26 cellular contexts compared by ENCODE assay signal in genomic region chr2:129791651-129792050, GRCh38.
"Had no signal": no experiment of that assay in that cellular context is flagged by ENCODE, and none has a peak within 500 bp of the region (broad histone marks: within the 10 kb centered on the region; RNA-seq: fewer than 3 reads in every experiment).

No MANE protein-coding gene starts in this region.

- H3K27me3 ChIP-seq: colonic mucosa had no signal

- H3K27ac Mint-ChIP-seq: activated B cell treated with CpG ODN at 0.5 μM for 24 hours; activated CD8-positive, alpha-beta T cell treated with anti-CD3 and anti-CD28 coated beads for 36 hours; activated naive CD8-positive, alpha-beta T cell; activated T-helper 17 cell treated with anti-CD3 and anti-CD28 coated beads, Interleukin-2, amount 50 U/mL, for 72 hours; T-helper 17 cell; T-helper 2 cell treated with Interferon-gamma antibody and Interleukin-4, amounts not matched to agents 5 μg/mL and 100 μg/mL, for 36 hours had no signal

- H3K27me3 Mint-ChIP-seq: activated naive CD8-positive, alpha-beta T cell had no signal

- H3K4me3 Mint-ChIP-seq: activated B cell treated with CpG ODN at 0.5 μM for 24 hours; activated CD8-positive, alpha-beta T cell treated with anti-CD3 and anti-CD28 coated beads for 36 hours; activated naive CD8-positive, alpha-beta T cell; activated T-cell treated with anti-CD3 and anti-CD28 coated beads, Interleukin-2, amount 50 U/mL, for 4 hours; activated T-helper 17 cell treated with anti-CD3 and anti-CD28 coated beads, Interleukin-2, amount 50 U/mL, for 72 hours; T-helper 17 cell; T-helper 2 cell treated with Interferon-gamma antibody and Interleukin-4, amounts not matched to agents 5 μg/mL and 100 μg/mL, for 36 hours had no signal

- H3K4me1 ChIP-seq: colonic mucosa had no signal

- H3K4me3 ChIP-seq: colonic mucosa had no signal

- H3K36me3 ChIP-seq: colonic mucosa, WERI-Rb-1 had no signal

- H3K27ac ChIP-seq: colonic mucosa, epithelial cell of prostate, WERI-Rb-1 had no signal

- DNase-seq: activated B cell treated with CpG ODN at 0.5 μM for 24 hours; activated CD4-positive, alpha-beta T cell treated with anti-CD3 and anti-CD28 coated beads for 48 hours; activated CD4-positive, alpha-beta T cell treated with anti-CD3 and anti-CD28 coated beads, Interleukin-2, amount 50 U/mL, for 1 hour; activated CD4-positive, alpha-beta T cell treated with anti-CD3 and anti-CD28 coated beads, Interleukin-2, amount 50 U/mL, for 48 hours; activated CD8-positive, alpha-beta memory T cell treated with anti-CD3 and anti-CD28 coated beads for 24 hours; activated CD8-positive, alpha-beta T cell treated with anti-CD3 and anti-CD28 coated beads for 36 hours; activated effector memory CD4-positive, alpha-beta T cell treated with Interleukin-2 at 50 U/mL for 16 hours; activated gamma-delta T cell treated with Interleukin-2 at 50 U/mL for 16 hours; activated naive CD4-positive, alpha-beta T cell treated with anti-CD3 and anti-CD28 coated beads, Interleukin-2, amount 50 U/mL, for 16 hours; activated naive CD4-positive, alpha-beta T cell treated with Interleukin-2 at 50 U/mL for 16 hours; activated T-cell treated with anti-CD3 and anti-CD28 coated beads, Interleukin-2, amount 50 U/mL, for 4 hours; amniotic stem cell; anterior cingulate cortex; central memory CD4-positive, alpha-beta T cell; cerebellar nuclear complex; colonic mucosa; effector CD8-positive, alpha-beta T cell; foreskin fibroblast; T-helper 1 cell; T-helper 17 cell; T1000; WERI-Rb-1 had no signal

- H3K36me3 Mint-ChIP-seq: activated naive CD8-positive, alpha-beta T cell had no signal

- H3K4me1 Mint-ChIP-seq: activated B cell treated with CpG ODN at 0.5 μM for 24 hours; activated T-helper 17 cell treated with anti-CD3 and anti-CD28 coated beads, Interleukin-2, amount 50 U/mL, for 72 hours; T-helper 17 cell had no signal

- H3K9me3 ChIP-seq: colonic mucosa had no signal

- H3K9me3 Mint-ChIP-seq: activated CD8-positive, alpha-beta T cell treated with anti-CD3 and anti-CD28 coated beads for 36 hours; activated T-cell treated with anti-CD3 and anti-CD28 coated beads, Interleukin-2, amount 50 U/mL, for 4 hours; activated T-helper 17 cell treated with anti-CD3 and anti-CD28 coated beads, Interleukin-2, amount 50 U/mL, for 72 hours; T-helper 2 cell treated with Interferon-gamma antibody and Interleukin-4, amounts not matched to agents 5 μg/mL and 100 μg/mL, for 36 hours had no signal
